ENCODE assay signal across 8 cellular contexts in genomic region chr9:123338710-123339665, GRCh38. TPM values are rescaled to one million over a fixed set of nuclear protein-coding genes. Genes with fewer than 3 reads are reported as not detected.
A peak's percentile ranks its signal among the peaks of the same experiment; 100 is the strongest.
DNase-seq lines count a peak whose midpoint lies in the region; ATAC-seq and TF ChIP-seq lines count a peak whose summit lies in the region.

No MANE protein-coding gene starts in this region.

- peak; percentile 63 to 65 for ATAC-seq in CD4-positive, CD25-positive, alpha-beta regulatory T cell (ENCODE audit: low read depth in 2 of 2)
- ATAC-seq in GM21367 (IDR thresholded peaks at IDR 0.05; ENCODE audit: unreplicated experiment), result peak; percentile 50

- no peaks in the 10 kb centered on the region for H3K9me3 ChIP-seq in CD4-positive, CD25-positive, alpha-beta regulatory T cell (ENCODE audit: control insufficient read depth in 2 of 2, low read length in 2 of 2)
- no peaks in the 10 kb centered on the region for H3K9me3 ChIP-seq in right atrium auricular region

- no peak for TF ChIP-seq CTCF in right atrium auricular region (IDR thresholded peaks at IDR 0.05)

- peak; percentile 5 to 65 (median 29) for DNase-seq in CD4-positive, CD25-positive, alpha-beta regulatory T cell
- DNase-seq in Jurkat, Clone E6-1 (ENCODE audit: low read depth, low spot score), result no peak
- peak; percentile 47 for DNase-seq in activated CD8-positive, alpha-beta memory T cell treated with anti-CD3 and anti-CD28 coated beads, Interleukin-2, amount 50 U/mL, for 24 hours (ENCODE audit: extremely low read depth)
- DNase-seq in right atrium auricular region (ENCODE audit: low spot score) (no peak), NCI-H524 treated with DMSO at 0.1 percent for 48 hours (lab: John Stamatoyannopoulos, UW) (no peak), COLO829 (ENCODE audit: low spot score) (no peak)
- DNase-seq in stimulated activated CD8-positive, alpha-beta memory T cell treated with anti-CD3 and anti-CD28 coated beads, Interleukin-15, amount 100 ng/mL, for 4 hours (ENCODE audit: low read depth in 2 of 2), result peak; percentile 36 to 48

- no peaks in the 10 kb centered on the region for H3K27me3 Mint-ChIP-seq in CD4-positive, CD25-positive, alpha-beta regulatory T cell

- peak overlapping the region; percentile 37 for H3K27ac ChIP-seq in CD4-positive, CD25-positive, alpha-beta regulatory T cell (ENCODE audit: insufficient read depth, low read length, poor library complexity, severe bottlenecking)
- peak overlapping the region; percentile 81 to 93 for H3K27ac ChIP-seq in right atrium auricular region

- no peaks in the 10 kb centered on the region for H3K36me3 ChIP-seq in CD4-positive, CD25-positive, alpha-beta regulatory T cell (ENCODE audit: control insufficient read depth, insufficient read depth, low read length)
- H3K36me3 ChIP-seq in right atrium auricular region, result no peaks in the 10 kb centered on the region

- peaks cover 23% of the 10 kb centered on the region for H3K4me1 ChIP-seq in CD4-positive, CD25-positive, alpha-beta regulatory T cell (ENCODE audit: control insufficient read depth, insufficient read depth, low read length, poor library complexity, severe bottlenecking)
- peaks cover 0 to 36% of the 10 kb centered on the region in 2 donors for H3K4me1 ChIP-seq in right atrium auricular region

- peak overlapping the region; percentile 89 to 97 (median 96) for H3K27ac Mint-ChIP-seq in CD4-positive, CD25-positive, alpha-beta regulatory T cell

- peak overlapping the region; percentile 74 for H3K4me3 ChIP-seq in CD4-positive, CD25-positive, alpha-beta regulatory T cell (ENCODE audit: low read depth, low read length)
- H3K4me3 ChIP-seq in Jurkat, Clone E6-1 (ENCODE audit: low read length), result peak overlapping the region; percentile 21
- H3K4me3 ChIP-seq in right atrium auricular region, result peak overlapping the region; percentile 27 to 49

- H3K4me3 Mint-ChIP-seq in CD4-positive, CD25-positive, alpha-beta regulatory T cell, result peak overlapping the region; percentile 88 to 94 (median 90)

- peaks cover 16 to 47% (median 27%) of the 10 kb centered on the region in 4 donors for H3K4me1 Mint-ChIP-seq in CD4-positive, CD25-positive, alpha-beta regulatory T cell

- no peaks in the 10 kb centered on the region for H3K36me3 Mint-ChIP-seq in CD4-positive, CD25-positive, alpha-beta regulatory T cell

- H3K27me3 ChIP-seq in CD4-positive, CD25-positive, alpha-beta regulatory T cell (ENCODE audit: control insufficient read depth, insufficient read depth, low read length), result no peaks in the 10 kb centered on the region
- no peaks in the 10 kb centered on the region for H3K27me3 ChIP-seq in right atrium auricular region

- peaks cover 0 to 1% (median 0%) of the 10 kb centered on the region in 7 donors for H3K9me3 Mint-ChIP-seq in CD4-positive, CD25-positive, alpha-beta regulatory T cell

RNA-seq across cellular contexts. Expression of gene CRB2, which starts 17.0 kb away (rescaled TPM):
- not detected for total RNA-seq in CD4-positive, CD25-positive, alpha-beta regulatory T cell
- polyA plus RNA-seq in CD4-positive, CD25-positive, alpha-beta regulatory T cell, result under 1 TPM in 1 of 4 donors, not detected in 3; 0.03 TPM
- not detected for polyA plus RNA-seq in Jurkat, Clone E6-1 (2012; ENCODE audit: insufficient read depth, insufficient read length)
- 1 to 10 TPM; 1.6 to 3.5 TPM for total RNA-seq in right atrium auricular region

Comparison
In these comparisons a context has a peak if more than half of its experiments do, and no peak if none do; other contexts are left out.
1. DNase-seq: peak in CD4-positive, CD25-positive, alpha-beta regulatory T cell (3 of 3), activated CD8-positive, alpha-beta memory T cell treated with anti-CD3 and anti-CD28 coated beads, Interleukin-2, amount 50 U/mL, for 24 hours (single experiment) and stimulated activated CD8-positive, alpha-beta memory T cell treated with anti-CD3 and anti-CD28 coated beads, Interleukin-15, amount 100 ng/mL, for 4 hours (2 of 2); none in Jurkat, Clone E6-1 (single experiment), right atrium auricular region (single experiment), NCI-H524 treated with DMSO at 0.1 percent for 48 hours (single experiment) and COLO829 (single experiment).
2. H3K4me3 ChIP-seq: peak in every context shown above with its lines; median percentile 74 in CD4-positive, CD25-positive, alpha-beta regulatory T cell; 38 in right atrium auricular region; 21 in Jurkat, Clone E6-1.